Comparison of ENCODE assay signal across 8 cellular contexts in the genomic region with DNA sequence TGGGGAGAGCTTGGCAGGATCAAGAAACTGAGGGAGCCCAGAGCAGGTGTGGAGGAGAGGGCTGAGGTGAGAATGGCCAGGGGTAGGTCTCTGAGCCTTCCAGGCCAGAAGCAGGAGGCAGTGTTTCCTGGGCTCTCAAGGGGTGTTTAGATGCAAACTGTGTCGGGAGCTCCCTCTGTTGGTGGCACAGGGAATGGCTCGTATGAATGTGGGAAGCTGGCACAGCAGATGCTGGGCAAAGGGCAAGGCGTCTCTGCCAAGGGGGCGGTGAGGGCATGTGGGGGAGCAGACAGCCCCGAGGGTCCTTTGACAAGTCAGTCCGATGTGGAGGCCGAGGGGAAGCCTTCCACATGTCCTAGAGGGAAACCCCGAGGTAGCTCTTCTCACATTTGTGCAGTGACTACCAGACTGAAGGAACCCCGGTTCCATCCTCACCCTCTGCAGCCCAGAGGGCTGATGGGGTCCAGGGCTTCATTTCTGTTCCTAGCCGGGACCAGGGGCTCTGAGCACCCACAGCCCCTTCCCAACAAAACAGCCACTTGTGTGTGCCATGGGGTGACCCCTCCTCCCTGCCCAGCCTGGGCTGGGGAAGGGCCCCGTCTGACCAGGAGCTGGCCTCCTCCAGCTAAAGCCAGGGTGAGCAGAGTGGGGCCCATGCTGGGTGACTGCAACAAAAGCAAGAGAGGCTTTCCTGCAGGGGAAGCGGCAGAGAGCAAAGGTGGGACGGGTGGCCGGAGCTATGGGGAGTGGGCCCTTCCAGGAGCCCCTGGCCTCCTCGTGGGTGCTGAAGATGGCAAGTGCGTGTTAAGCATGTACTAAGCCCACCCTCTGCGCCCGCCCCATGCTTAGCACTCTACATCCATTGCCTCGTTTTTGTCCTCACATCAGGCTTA.
A peak's percentile ranks its signal among the peaks of the same experiment; 100 is the strongest.
DNase-seq lines count a peak whose midpoint lies in the region; ATAC-seq and TF ChIP-seq lines count a peak whose summit lies in the region.

No MANE protein-coding gene starts in this region.

- DNase-seq in NCI-H1417 (lab: John Stamatoyannopoulos, UW) (peak; percentile 59 to 86 (median 75)), NCI-H1417 treated with DMSO at 0.1 percent for 48 hours (lab: John Stamatoyannopoulos, UW) (no peak), LHCN-M2 (ENCODE audit: low read depth) (peak; percentile 73), SK-N-MC (ENCODE audit: low read depth, low spot score) (peak; percentile 8), globus pallidus (ENCODE audit: low spot score) (peak; percentile 64), upper lobe of left lung (peak in 1 of 2 donors; percentile 78)
- peak; percentile 31 to 66 (median 60) for DNase-seq in activated naive CD4-positive, alpha-beta T cell (lab: John Stamatoyannopoulos, UW)

- H3K9me3 ChIP-seq in SK-N-MC (ENCODE audit: low read depth, low read length) (no peaks in the 10 kb centered on the region), parathyroid adenoma (ENCODE audit: control insufficient read depth, low read length) (no peaks in the 10 kb centered on the region), upper lobe of left lung (no peaks in the 10 kb centered on the region)

- no peak for TF ChIP-seq POLR2A in upper lobe of left lung (IDR thresholded peaks at IDR 0.05)

- H3K4me1 ChIP-seq in parathyroid adenoma (no peaks in the 10 kb centered on the region), upper lobe of left lung (peaks cover 0 to 19% (median 10%) of the 10 kb centered on the region in 4 donors)

- no peak for TF ChIP-seq EP300 in upper lobe of left lung (IDR thresholded peaks at IDR 0.05)

- H3K4me3 ChIP-seq in SK-N-MC = no peak overlapping the region
- H3K4me3 ChIP-seq in parathyroid adenoma (ENCODE audit: low read depth, low read length) = no peak overlapping the region
- H3K4me3 ChIP-seq in upper lobe of left lung = no peak overlapping the region

- TF ChIP-seq CTCF in parathyroid adenoma (IDR thresholded peaks at IDR 0.05) (peak; percentile 90), upper lobe of left lung (IDR thresholded peaks at IDR 0.05) (peak; percentile 91 to 94 (median 93))

- peak; percentile 61 to 76 for ATAC-seq in upper lobe of left lung (ENCODE audit: low FRiP score in 2 of 2)

- H3K27ac ChIP-seq in SK-N-MC (no peak overlapping the region), parathyroid adenoma (no peak overlapping the region), upper lobe of left lung (no peak overlapping the region)

- WGBS in upper lobe of left lung, 2 donors = 57 to 58% methylated on average over 15 to 19 of the region's 19 CpGs

- H3K9ac ChIP-seq in SK-N-MC (ENCODE audit: insufficient read length) (no peak overlapping the region), parathyroid adenoma (no peak overlapping the region)

- H3K79me2 ChIP-seq in parathyroid adenoma = no peaks in the 10 kb centered on the region

- no peak overlapping the region for H2AFZ ChIP-seq in parathyroid adenoma

- no peak overlapping the region for H3K4me2 ChIP-seq in parathyroid adenoma (ENCODE audit: low read length)

- H3K27me3 ChIP-seq in parathyroid adenoma (ENCODE audit: control insufficient read depth, insufficient read depth, low read length) (no peaks in the 10 kb centered on the region), upper lobe of left lung (no peaks in the 10 kb centered on the region)

- no peaks in the 10 kb centered on the region for H3K36me3 ChIP-seq in SK-N-MC (ENCODE audit: insufficient read depth, low read length)
- no peaks in the 10 kb centered on the region for H3K36me3 ChIP-seq in parathyroid adenoma (ENCODE audit: control insufficient read depth, insufficient read depth, low read length)
- no peaks in the 10 kb centered on the region for H3K36me3 ChIP-seq in upper lobe of left lung
